Comparison of ENCODE assay signal across 25 cellular contexts in the genomic region with DNA sequence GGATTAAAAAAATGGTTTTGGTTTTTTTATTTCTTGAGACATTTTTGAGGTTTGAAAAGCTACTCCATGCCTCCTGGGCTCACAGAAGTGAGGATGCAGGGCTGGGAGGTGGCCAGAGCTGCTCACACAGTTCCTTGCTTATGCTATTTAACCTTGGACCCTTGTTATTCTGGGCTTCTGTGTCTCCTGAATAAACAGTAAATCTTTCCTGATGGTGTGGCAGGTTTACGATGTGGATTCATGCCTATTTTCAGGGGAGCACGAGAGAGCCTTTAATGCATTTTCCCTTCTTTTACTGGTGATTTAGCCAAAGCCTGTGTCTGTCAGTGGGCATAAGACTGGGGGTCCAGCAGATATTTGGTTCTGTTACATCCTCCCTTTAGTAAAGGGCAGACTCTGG. TPM values are rescaled to one million over a fixed set of nuclear protein-coding genes. Genes with fewer than 3 reads are reported as not detected.
"Had no signal": no experiment of that assay in that cellular context is flagged by ENCODE, and none has a peak within 500 bp of the region (broad histone marks: within the 10 kb centered on the region; RNA-seq: fewer than 3 reads in every experiment).

No MANE protein-coding gene starts in this region.

- H3K4me3 Mint-ChIP-seq: activated CD8-positive, alpha-beta T cell treated with anti-CD3 and anti-CD28 coated beads for 36 hours; activated naive CD4-positive, alpha-beta T cell treated with anti-CD3 and anti-CD28 coated beads, Interleukin-2, amount 10 ng/mL, durations not matched to agents 7 days and 5 days; activated naive CD8-positive, alpha-beta T cell treated with anti-CD3 and anti-CD28 coated beads for 36 hours; activated T-cell treated with anti-CD3 and anti-CD28 coated beads, Interleukin-2, amount 50 U/mL, for 72 hours; T-helper 2 cell treated with Interferon-gamma antibody and Interleukin-4, amounts not matched to agents 5 μg/mL and 100 μg/mL, for 36 hours had no signal

- H3K36me3 Mint-ChIP-seq: activated naive CD4-positive, alpha-beta T cell treated with anti-CD3 and anti-CD28 coated beads, Interleukin-2, amount 10 ng/mL, durations not matched to agents 7 days and 5 days; activated naive CD8-positive, alpha-beta T cell treated with anti-CD3 and anti-CD28 coated beads for 36 hours had no signal

- H3K27ac Mint-ChIP-seq: activated CD8-positive, alpha-beta T cell treated with anti-CD3 and anti-CD28 coated beads for 36 hours; activated naive CD4-positive, alpha-beta T cell treated with anti-CD3 and anti-CD28 coated beads, Interleukin-2, amount 10 ng/mL, durations not matched to agents 7 days and 5 days; activated naive CD8-positive, alpha-beta T cell treated with anti-CD3 and anti-CD28 coated beads for 36 hours; activated T-cell treated with anti-CD3 and anti-CD28 coated beads, Interleukin-2, amount 50 U/mL, for 72 hours; activated T-helper 2 cell treated with anti-CD3 and anti-CD28 coated beads, Interferon-gamma antibody, Interleukin-2, Interleukin-4, amounts not matched to agents 10 μg/mL and 5 μg/mL and 100 μg/mL, durations not matched to agents 14 hours and 24 hours and 36 hours; T-helper 2 cell treated with Interferon-gamma antibody and Interleukin-4, amounts not matched to agents 5 μg/mL and 100 μg/mL, for 36 hours had no signal

- H3K4me1 ChIP-seq: Peyer's patch, SJCRH30 had no signal

- H3K9me3 Mint-ChIP-seq: activated CD8-positive, alpha-beta T cell treated with anti-CD3 and anti-CD28 coated beads for 36 hours; activated naive CD4-positive, alpha-beta T cell treated with anti-CD3 and anti-CD28 coated beads, Interleukin-2, amount 10 ng/mL, durations not matched to agents 7 days and 5 days; activated naive CD8-positive, alpha-beta T cell treated with anti-CD3 and anti-CD28 coated beads for 36 hours; activated T-cell treated with anti-CD3 and anti-CD28 coated beads, Interleukin-2, amount 50 U/mL, for 72 hours; activated T-helper 2 cell treated with anti-CD3 and anti-CD28 coated beads, Interferon-gamma antibody, Interleukin-2, Interleukin-4, amounts not matched to agents 10 μg/mL and 5 μg/mL and 100 μg/mL, durations not matched to agents 14 hours and 24 hours and 36 hours; T-helper 2 cell treated with Interferon-gamma antibody and Interleukin-4, amounts not matched to agents 5 μg/mL and 100 μg/mL, for 36 hours had no signal

- H3K9me3 ChIP-seq: Peyer's patch, SJCRH30 had no signal

- H3K27ac ChIP-seq: Peyer's patch, RWPE1, SJCRH30 had no signal

- H3K27me3 ChIP-seq: Peyer's patch, SJCRH30 had no signal

- DNase-seq: activated CD4-positive, alpha-beta T cell treated with anti-CD3 and anti-CD28 coated beads for 4 hours; activated CD8-positive, alpha-beta memory T cell treated with anti-CD3 and anti-CD28 coated beads, Interleukin-2, amount 50 U/mL, for 4 hours; activated CD8-positive, alpha-beta T cell treated with anti-CD3 and anti-CD28 coated beads for 36 hours; activated gamma-delta T cell treated with Interleukin-2 at 50 U/mL for 16 hours; activated naive CD4-positive, alpha-beta T cell treated with anti-CD3 and anti-CD28 coated beads, Interleukin-2, amount 10 ng/mL, durations not matched to agents 7 days and 5 days; activated naive CD8-positive, alpha-beta T cell treated with anti-CD3 and anti-CD28 coated beads for 36 hours; activated T-cell treated with anti-CD3 and anti-CD28 coated beads, Interleukin-2, amount 50 U/mL, for 72 hours; cerebellar nuclear complex; Kasumi-1; KBM-7; NCI-H146; NCI-H1930; NCI-H2107; NCI-H226; NCI-H526; Peyer's patch; Right ventricle myocardium superior; SJCRH30; SW 1271 had no signal

- H3K4me1 Mint-ChIP-seq: activated naive CD4-positive, alpha-beta T cell treated with anti-CD3 and anti-CD28 coated beads, Interleukin-2, amount 10 ng/mL, durations not matched to agents 7 days and 5 days; activated naive CD8-positive, alpha-beta T cell treated with anti-CD3 and anti-CD28 coated beads for 36 hours had no signal

- H3K27me3 Mint-ChIP-seq: activated naive CD4-positive, alpha-beta T cell treated with anti-CD3 and anti-CD28 coated beads, Interleukin-2, amount 10 ng/mL, durations not matched to agents 7 days and 5 days had no signal

RNA-seq across cellular contexts. Expression of gene PCDH8, which starts 34.4 kb away (rescaled TPM):
- total RNA-seq: activated CD8-positive, alpha-beta T cell treated with anti-CD3 and anti-CD28 coated beads for 36 hours; activated naive CD8-positive, alpha-beta T cell treated with anti-CD3 and anti-CD28 coated beads for 36 hours; activated T-cell treated with anti-CD3 and anti-CD28 coated beads, Interleukin-2, amount 50 U/mL, for 72 hours; cardiac septum; NCI-H460; Peyer's patch; Right ventricle myocardium superior; T-helper 1 cell treated with Interleukin-12 subunit alpha and Interleukin-12 subunit beta and Interleukin-4 antibody, amounts not matched to agents 30 ng/mL and 1 ng/mL, for 36 hours had no signal
